Comparison of ENCODE assay signal across 1 cellular context in the genomic region with DNA sequence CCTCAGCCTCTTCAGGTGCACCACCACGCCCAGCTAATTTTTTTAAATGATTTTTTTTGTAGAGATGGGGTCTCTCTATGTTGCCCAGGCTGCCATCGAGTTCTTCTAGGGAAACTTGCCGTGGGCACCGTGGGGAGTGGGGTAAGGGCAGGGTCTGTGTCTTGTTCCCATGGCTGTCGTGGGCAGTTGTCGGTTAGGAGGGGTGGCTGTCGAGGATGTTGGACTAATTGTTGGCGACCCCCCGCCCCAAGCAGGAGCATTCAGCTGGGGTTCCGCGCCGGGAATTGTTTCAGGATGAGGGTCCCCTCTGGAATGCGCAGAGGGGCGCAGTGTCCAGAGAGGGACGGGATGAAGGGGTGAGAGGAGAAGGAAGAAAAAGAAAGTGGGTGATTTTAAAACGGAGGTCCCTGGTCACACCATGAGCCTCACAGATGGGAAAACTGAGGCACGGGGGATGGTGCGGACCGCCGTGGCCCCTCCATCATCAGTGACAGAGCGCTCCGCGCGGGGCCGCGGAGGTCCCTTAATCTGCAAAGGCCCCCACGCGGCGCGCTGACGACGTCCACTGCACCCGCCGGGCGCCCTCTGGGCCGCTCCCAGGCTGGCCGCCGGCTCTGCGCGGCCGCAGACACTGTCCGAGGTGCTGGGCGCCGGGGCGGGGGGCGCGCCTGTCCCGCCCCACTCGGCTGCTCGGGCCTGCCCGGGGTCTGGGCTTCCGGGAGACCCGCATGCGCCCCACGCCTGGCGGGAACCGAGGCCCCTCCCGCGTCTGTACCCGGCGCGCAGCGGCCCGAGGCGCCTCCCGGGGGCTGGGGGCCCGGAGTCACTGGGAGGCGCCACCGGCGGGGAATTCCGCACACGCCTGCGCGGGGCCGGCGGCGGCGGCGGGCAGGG.
TF ChIP-seq lines count a peak whose summit lies in the region.

No MANE protein-coding gene starts in this region.

TF ChIP-seq in K562, 482 proteins besides CTCF, POLR2A, EP300 and RAD21 (continued from another document and continues in another):
- TF ChIP-seq, protein P1, sequence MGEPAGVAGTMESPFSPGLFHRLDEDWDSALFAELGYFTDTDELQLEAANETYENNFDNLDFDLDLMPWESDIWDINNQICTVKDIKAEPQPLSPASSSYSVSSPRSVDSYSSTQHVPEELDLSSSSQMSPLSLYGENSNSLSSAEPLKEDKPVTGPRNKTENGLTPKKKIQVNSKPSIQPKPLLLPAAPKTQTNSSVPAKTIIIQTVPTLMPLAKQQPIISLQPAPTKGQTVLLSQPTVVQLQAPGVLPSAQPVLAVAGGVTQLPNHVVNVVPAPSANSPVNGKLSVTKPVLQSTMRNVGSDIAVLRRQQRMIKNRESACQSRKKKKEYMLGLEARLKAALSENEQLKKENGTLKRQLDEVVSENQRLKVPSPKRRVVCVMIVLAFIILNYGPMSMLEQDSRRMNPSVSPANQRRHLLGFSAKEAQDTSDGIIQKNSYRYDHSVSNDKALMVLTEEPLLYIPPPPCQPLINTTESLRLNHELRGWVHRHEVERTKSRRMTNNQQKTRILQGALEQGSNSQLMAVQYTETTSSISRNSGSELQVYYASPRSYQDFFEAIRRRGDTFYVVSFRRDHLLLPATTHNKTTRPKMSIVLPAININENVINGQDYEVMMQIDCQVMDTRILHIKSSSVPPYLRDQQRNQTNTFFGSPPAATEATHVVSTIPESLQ (CRISPR knock-in tag; IDR thresholded peaks at IDR 0.05): no peak; the same call in 1 of the 2 replicates
- TF ChIP-seq ZSCAN29 (IDR thresholded peaks at IDR 0.05): no peak
- TF ChIP-seq RFX1 (IDR thresholded peaks at IDR 0.05): no peak
- TF ChIP-seq XRCC3 (IDR thresholded peaks at IDR 0.05): no peak
- TF ChIP-seq FOXJ2 (tag; IDR thresholded peaks at IDR 0.05): no peak
- no peak for TF ChIP-seq PURB (CRISPR knock-in tag; IDR thresholded peaks at IDR 0.05; ENCODE audit: low read depth)
- peak; percentile 93 for TF ChIP-seq RB1 (IDR thresholded peaks at IDR 0.05; ENCODE audit: low read depth)
- TF ChIP-seq ZNF75A (CRISPR knock-in tag; IDR thresholded peaks at IDR 0.05): no peak
- TF ChIP-seq E2F5 (CRISPR knock-in tag; IDR thresholded peaks at IDR 0.05): no peak
- no peak for TF ChIP-seq TRIM28 (IDR thresholded peaks at IDR 0.05)
- TF ChIP-seq, protein P2, sequence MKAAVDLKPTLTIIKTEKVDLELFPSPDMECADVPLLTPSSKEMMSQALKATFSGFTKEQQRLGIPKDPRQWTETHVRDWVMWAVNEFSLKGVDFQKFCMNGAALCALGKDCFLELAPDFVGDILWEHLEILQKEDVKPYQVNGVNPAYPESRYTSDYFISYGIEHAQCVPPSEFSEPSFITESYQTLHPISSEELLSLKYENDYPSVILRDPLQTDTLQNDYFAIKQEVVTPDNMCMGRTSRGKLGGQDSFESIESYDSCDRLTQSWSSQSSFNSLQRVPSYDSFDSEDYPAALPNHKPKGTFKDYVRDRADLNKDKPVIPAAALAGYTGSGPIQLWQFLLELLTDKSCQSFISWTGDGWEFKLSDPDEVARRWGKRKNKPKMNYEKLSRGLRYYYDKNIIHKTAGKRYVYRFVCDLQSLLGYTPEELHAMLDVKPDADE (conservative IDR thresholded peaks at IDR 0.05; ENCODE audit: control insufficient read depth, low read depth, low read length): 0 out of 2 replicates have a peak, but pooled peaks have one; percentile 18
- no peak for TF ChIP-seq FOXA3 (CRISPR knock-in tag; conservative IDR thresholded peaks at IDR 0.05 in 1 of 2, IDR thresholded peaks at IDR 0.05 in 1 of 2)
- no peak for TF ChIP-seq PTBP1 (IDR thresholded peaks at IDR 0.05; ENCODE audit: low read depth, low read length)
- peak; percentile 70; the same call in 1 of the 2 replicates for TF ChIP-seq ZNF583 (CRISPR knock-in tag; IDR thresholded peaks at IDR 0.05)
- no peak for TF ChIP-seq PHTF2 (CRISPR knock-in tag; IDR thresholded peaks at IDR 0.05)
- TF ChIP-seq DPF2 (IDR thresholded peaks at IDR 0.05): no peak
- 0 out of 2 replicates have a peak, but pooled peaks have one; percentile 55 for TF ChIP-seq HDAC8 (tag; IDR thresholded peaks at IDR 0.05)
- peak; percentile 57 for TF ChIP-seq SAP30 (IDR thresholded peaks at IDR 0.05; ENCODE audit: borderline replicate concordance, insufficient read depth, low read depth, low read length, poor library complexity, severe bottlenecking)
- TF ChIP-seq IRF2 (CRISPR knock-in tag; IDR thresholded peaks at IDR 0.05): no peak
- no peak for TF ChIP-seq ZFP30 (CRISPR knock-in tag; IDR thresholded peaks at IDR 0.05; ENCODE audit: borderline replicate concordance)
- no peak for TF ChIP-seq GABPB1 (CRISPR knock-in tag; IDR thresholded peaks at IDR 0.05)
- no peak for TF ChIP-seq ZFPM2 (CRISPR knock-in tag; IDR thresholded peaks at IDR 0.05)
- TF ChIP-seq, protein P3, sequence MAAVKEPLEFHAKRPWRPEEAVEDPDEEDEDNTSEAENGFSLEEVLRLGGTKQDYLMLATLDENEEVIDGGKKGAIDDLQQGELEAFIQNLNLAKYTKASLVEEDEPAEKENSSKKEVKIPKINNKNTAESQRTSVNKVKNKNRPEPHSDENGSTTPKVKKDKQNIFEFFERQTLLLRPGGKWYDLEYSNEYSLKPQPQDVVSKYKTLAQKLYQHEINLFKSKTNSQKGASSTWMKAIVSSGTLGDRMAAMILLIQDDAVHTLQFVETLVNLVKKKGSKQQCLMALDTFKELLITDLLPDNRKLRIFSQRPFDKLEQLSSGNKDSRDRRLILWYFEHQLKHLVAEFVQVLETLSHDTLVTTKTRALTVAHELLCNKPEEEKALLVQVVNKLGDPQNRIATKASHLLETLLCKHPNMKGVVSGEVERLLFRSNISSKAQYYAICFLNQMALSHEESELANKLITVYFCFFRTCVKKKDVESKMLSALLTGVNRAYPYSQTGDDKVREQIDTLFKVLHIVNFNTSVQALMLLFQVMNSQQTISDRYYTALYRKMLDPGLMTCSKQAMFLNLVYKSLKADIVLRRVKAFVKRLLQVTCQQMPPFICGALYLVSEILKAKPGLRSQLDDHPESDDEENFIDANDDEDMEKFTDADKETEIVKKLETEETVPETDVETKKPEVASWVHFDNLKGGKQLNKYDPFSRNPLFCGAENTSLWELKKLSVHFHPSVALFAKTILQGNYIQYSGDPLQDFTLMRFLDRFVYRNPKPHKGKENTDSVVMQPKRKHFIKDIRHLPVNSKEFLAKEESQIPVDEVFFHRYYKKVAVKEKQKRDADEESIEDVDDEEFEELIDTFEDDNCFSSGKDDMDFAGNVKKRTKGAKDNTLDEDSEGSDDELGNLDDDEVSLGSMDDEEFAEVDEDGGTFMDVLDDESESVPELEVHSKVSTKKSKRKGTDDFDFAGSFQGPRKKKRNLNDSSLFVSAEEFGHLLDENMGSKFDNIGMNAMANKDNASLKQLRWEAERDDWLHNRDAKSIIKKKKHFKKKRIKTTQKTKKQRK (IDR thresholded peaks at IDR 0.05; ENCODE audit: borderline replicate concordance, low read depth, low read length): no peak
- TF ChIP-seq, protein P4, sequence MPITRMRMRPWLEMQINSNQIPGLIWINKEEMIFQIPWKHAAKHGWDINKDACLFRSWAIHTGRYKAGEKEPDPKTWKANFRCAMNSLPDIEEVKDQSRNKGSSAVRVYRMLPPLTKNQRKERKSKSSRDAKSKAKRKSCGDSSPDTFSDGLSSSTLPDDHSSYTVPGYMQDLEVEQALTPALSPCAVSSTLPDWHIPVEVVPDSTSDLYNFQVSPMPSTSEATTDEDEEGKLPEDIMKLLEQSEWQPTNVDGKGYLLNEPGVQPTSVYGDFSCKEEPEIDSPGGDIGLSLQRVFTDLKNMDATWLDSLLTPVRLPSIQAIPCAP (CRISPR knock-in tag; IDR thresholded peaks at IDR 0.05; ENCODE audit: borderline replicate concordance): no peak
- no peak for TF ChIP-seq SP2 (IDR thresholded peaks at IDR 0.05; ENCODE audit: extremely low read depth, low read depth, low read length, poor library complexity, severe bottlenecking)
- TF ChIP-seq ZNF436 (CRISPR knock-in tag; IDR thresholded peaks at IDR 0.05): no peak
- TF ChIP-seq ZNF253 (CRISPR knock-in tag; conservative IDR thresholded peaks at IDR 0.05): no peak
- no peak for TF ChIP-seq NEUROD1 (IDR thresholded peaks at IDR 0.05; ENCODE audit: borderline replicate concordance, low read depth, low read length, partially characterized antibody)
- no peak for TF ChIP-seq NR2C1 (IDR thresholded peaks at IDR 0.05)
- TF ChIP-seq NR2C1 (tag; IDR thresholded peaks at IDR 0.05): no peak
- no peak for TF ChIP-seq ZNF239 (CRISPR knock-in tag; IDR thresholded peaks at IDR 0.05)
- no peak for TF ChIP-seq SMC3 (conservative IDR thresholded peaks at IDR 0.05; ENCODE audit: insufficient read depth, low read depth, low read length)
- no peak for TF ChIP-seq FOXK2 (conservative IDR thresholded peaks at IDR 0.05 in 1 of 2, IDR thresholded peaks at IDR 0.05 in 1 of 2; ENCODE audit: low read depth in 2 of 2)
- TF ChIP-seq LARP7 (IDR thresholded peaks at IDR 0.05): no peak
- TF ChIP-seq SLC30A9 (CRISPR knock-in tag; IDR thresholded peaks at IDR 0.05): no peak
- TF ChIP-seq ELF2 (CRISPR knock-in tag; IDR thresholded peaks at IDR 0.05): no peak; the same call in 1 of the 2 replicates
- TF ChIP-seq, protein P5, sequence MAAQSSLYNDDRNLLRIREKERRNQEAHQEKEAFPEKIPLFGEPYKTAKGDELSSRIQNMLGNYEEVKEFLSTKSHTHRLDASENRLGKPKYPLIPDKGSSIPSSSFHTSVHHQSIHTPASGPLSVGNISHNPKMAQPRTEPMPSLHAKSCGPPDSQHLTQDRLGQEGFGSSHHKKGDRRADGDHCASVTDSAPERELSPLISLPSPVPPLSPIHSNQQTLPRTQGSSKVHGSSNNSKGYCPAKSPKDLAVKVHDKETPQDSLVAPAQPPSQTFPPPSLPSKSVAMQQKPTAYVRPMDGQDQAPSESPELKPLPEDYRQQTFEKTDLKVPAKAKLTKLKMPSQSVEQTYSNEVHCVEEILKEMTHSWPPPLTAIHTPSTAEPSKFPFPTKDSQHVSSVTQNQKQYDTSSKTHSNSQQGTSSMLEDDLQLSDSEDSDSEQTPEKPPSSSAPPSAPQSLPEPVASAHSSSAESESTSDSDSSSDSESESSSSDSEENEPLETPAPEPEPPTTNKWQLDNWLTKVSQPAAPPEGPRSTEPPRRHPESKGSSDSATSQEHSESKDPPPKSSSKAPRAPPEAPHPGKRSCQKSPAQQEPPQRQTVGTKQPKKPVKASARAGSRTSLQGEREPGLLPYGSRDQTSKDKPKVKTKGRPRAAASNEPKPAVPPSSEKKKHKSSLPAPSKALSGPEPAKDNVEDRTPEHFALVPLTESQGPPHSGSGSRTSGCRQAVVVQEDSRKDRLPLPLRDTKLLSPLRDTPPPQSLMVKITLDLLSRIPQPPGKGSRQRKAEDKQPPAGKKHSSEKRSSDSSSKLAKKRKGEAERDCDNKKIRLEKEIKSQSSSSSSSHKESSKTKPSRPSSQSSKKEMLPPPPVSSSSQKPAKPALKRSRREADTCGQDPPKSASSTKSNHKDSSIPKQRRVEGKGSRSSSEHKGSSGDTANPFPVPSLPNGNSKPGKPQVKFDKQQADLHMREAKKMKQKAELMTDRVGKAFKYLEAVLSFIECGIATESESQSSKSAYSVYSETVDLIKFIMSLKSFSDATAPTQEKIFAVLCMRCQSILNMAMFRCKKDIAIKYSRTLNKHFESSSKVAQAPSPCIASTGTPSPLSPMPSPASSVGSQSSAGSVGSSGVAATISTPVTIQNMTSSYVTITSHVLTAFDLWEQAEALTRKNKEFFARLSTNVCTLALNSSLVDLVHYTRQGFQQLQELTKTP (IDR thresholded peaks at IDR 0.05; ENCODE audit: low read depth in 1 of 2, partially characterized antibody in 2 of 2): no peak
- TF ChIP-seq, protein P6, sequence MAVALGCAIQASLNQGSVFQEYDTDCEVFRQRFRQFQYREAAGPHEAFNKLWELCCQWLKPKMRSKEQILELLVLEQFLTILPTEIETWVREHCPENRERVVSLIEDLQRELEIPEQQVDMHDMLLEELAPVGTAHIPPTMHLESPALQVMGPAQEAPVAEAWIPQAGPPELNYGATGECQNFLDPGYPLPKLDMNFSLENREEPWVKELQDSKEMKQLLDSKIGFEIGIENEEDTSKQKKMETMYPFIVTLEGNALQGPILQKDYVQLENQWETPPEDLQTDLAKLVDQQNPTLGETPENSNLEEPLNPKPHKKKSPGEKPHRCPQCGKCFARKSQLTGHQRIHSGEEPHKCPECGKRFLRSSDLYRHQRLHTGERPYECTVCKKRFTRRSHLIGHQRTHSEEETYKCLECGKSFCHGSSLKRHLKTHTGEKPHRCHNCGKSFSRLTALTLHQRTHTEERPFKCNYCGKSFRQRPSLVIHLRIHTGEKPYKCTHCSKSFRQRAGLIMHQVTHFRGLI (CRISPR knock-in tag; IDR thresholded peaks at IDR 0.05): no peak
- TF ChIP-seq NONO (IDR thresholded peaks at IDR 0.05; ENCODE audit: low read depth in 2 of 2, low read length in 1 of 2): peak in 1 of 2 experiments; percentile 90; a peak in 3 of 4 replicates
- no peak for TF ChIP-seq HNRNPUL1 (IDR thresholded peaks at IDR 0.05; ENCODE audit: low read length)
- TF ChIP-seq, protein P7, sequence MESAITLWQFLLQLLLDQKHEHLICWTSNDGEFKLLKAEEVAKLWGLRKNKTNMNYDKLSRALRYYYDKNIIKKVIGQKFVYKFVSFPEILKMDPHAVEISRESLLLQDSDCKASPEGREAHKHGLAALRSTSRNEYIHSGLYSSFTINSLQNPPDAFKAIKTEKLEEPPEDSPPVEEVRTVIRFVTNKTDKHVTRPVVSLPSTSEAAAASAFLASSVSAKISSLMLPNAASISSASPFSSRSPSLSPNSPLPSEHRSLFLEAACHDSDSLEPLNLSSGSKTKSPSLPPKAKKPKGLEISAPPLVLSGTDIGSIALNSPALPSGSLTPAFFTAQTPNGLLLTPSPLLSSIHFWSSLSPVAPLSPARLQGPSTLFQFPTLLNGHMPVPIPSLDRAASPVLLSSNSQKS (CRISPR knock-in tag; IDR thresholded peaks at IDR 0.05): no peak
